2 cellular contexts compared by ENCODE assay signal in the genomic region with DNA sequence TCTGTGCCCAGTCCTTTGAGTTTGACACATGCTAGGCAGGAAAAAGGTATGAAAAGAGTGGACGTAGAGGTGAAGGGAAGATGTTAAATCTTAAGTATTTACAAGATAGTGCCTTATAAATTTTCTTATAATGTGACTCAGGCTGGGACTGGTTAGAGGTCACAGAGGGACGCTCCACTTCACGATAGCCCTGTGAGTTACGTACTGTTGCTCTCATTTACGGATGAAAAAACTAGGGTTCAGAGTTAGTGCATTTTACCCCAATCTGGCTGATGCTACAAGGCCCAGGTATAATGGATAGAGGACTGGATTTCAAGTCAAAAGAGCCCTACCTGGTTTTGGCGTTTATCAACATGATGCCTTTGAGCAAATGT.
TF ChIP-seq lines count a peak whose summit lies in the region.

No MANE protein-coding gene starts in this region.

TF ChIP-seq in SK-N-SH, 30 proteins besides CTCF, POLR2A, EP300 and RAD21 (continued from another document):
- TF ChIP-seq, protein P1, sequence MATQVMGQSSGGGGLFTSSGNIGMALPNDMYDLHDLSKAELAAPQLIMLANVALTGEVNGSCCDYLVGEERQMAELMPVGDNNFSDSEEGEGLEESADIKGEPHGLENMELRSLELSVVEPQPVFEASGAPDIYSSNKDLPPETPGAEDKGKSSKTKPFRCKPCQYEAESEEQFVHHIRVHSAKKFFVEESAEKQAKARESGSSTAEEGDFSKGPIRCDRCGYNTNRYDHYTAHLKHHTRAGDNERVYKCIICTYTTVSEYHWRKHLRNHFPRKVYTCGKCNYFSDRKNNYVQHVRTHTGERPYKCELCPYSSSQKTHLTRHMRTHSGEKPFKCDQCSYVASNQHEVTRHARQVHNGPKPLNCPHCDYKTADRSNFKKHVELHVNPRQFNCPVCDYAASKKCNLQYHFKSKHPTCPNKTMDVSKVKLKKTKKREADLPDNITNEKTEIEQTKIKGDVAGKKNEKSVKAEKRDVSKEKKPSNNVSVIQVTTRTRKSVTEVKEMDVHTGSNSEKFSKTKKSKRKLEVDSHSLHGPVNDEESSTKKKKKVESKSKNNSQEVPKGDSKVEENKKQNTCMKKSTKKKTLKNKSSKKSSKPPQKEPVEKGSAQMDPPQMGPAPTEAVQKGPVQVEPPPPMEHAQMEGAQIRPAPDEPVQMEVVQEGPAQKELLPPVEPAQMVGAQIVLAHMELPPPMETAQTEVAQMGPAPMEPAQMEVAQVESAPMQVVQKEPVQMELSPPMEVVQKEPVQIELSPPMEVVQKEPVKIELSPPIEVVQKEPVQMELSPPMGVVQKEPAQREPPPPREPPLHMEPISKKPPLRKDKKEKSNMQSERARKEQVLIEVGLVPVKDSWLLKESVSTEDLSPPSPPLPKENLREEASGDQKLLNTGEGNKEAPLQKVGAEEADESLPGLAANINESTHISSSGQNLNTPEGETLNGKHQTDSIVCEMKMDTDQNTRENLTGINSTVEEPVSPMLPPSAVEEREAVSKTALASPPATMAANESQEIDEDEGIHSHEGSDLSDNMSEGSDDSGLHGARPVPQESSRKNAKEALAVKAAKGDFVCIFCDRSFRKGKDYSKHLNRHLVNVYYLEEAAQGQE (IDR thresholded peaks at IDR 0.05; ENCODE audit: low read depth, low read length): no peak
- TF ChIP-seq RXRA (IDR thresholded peaks at IDR 0.05; ENCODE audit: borderline replicate concordance, low read depth): no peak
TF ChIP-seq in SK-N-SH: peak in this region for 0.

TF ChIP-seq in SK-N-SH treated with all-trans-retinoic acid at 6 μM for 48 hours, 23 proteins besides CTCF, POLR2A, EP300 and RAD21 (continued from another document):
- TF ChIP-seq, protein P2, sequence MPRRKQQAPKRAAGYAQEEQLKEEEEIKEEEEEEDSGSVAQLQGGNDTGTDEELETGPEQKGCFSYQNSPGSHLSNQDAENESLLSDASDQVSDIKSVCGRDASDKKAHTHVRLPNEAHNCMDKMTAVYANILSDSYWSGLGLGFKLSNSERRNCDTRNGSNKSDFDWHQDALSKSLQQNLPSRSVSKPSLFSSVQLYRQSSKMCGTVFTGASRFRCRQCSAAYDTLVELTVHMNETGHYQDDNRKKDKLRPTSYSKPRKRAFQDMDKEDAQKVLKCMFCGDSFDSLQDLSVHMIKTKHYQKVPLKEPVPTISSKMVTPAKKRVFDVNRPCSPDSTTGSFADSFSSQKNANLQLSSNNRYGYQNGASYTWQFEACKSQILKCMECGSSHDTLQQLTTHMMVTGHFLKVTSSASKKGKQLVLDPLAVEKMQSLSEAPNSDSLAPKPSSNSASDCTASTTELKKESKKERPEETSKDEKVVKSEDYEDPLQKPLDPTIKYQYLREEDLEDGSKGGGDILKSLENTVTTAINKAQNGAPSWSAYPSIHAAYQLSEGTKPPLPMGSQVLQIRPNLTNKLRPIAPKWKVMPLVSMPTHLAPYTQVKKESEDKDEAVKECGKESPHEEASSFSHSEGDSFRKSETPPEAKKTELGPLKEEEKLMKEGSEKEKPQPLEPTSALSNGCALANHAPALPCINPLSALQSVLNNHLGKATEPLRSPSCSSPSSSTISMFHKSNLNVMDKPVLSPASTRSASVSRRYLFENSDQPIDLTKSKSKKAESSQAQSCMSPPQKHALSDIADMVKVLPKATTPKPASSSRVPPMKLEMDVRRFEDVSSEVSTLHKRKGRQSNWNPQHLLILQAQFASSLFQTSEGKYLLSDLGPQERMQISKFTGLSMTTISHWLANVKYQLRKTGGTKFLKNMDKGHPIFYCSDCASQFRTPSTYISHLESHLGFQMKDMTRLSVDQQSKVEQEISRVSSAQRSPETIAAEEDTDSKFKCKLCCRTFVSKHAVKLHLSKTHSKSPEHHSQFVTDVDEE (CRISPR knock-in tag; IDR thresholded peaks at IDR 0.05): no peak
- TF ChIP-seq SNAI2 (CRISPR knock-in tag; IDR thresholded peaks at IDR 0.05) (no peak), RARB (CRISPR knock-in tag; IDR thresholded peaks at IDR 0.05) (no peak), BACH2 (CRISPR knock-in tag; IDR thresholded peaks at IDR 0.05; ENCODE audit: borderline replicate concordance) (no peak), TOX (CRISPR knock-in tag; IDR thresholded peaks at IDR 0.05; ENCODE audit: borderline replicate concordance) (no peak), ZNF70 (CRISPR knock-in tag; IDR thresholded peaks at IDR 0.05) (no peak), ZNF8 (CRISPR knock-in tag; IDR thresholded peaks at IDR 0.05) (no peak), PPARA (CRISPR knock-in tag; IDR thresholded peaks at IDR 0.05; ENCODE audit: borderline replicate concordance) (no peak), ZC3H10 (CRISPR knock-in tag; IDR thresholded peaks at IDR 0.05) (no peak), ARNTL (CRISPR knock-in tag; IDR thresholded peaks at IDR 0.05; ENCODE audit: borderline replicate concordance, low read depth) (no peak), ZFP3 (CRISPR knock-in tag; IDR thresholded peaks at IDR 0.05) (no peak), ISL1 (CRISPR knock-in tag; IDR thresholded peaks at IDR 0.05) (no peak)
- TF ChIP-seq, protein P3, sequence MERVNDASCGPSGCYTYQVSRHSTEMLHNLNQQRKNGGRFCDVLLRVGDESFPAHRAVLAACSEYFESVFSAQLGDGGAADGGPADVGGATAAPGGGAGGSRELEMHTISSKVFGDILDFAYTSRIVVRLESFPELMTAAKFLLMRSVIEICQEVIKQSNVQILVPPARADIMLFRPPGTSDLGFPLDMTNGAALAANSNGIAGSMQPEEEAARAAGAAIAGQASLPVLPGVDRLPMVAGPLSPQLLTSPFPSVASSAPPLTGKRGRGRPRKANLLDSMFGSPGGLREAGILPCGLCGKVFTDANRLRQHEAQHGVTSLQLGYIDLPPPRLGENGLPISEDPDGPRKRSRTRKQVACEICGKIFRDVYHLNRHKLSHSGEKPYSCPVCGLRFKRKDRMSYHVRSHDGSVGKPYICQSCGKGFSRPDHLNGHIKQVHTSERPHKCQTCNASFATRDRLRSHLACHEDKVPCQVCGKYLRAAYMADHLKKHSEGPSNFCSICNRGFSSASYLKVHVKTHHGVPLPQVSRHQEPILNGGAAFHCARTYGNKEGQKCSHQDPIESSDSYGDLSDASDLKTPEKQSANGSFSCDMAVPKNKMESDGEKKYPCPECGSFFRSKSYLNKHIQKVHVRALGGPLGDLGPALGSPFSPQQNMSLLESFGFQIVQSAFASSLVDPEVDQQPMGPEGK (CRISPR knock-in tag; IDR thresholded peaks at IDR 0.05; ENCODE audit: borderline replicate concordance): no peak
- TF ChIP-seq, protein P4, sequence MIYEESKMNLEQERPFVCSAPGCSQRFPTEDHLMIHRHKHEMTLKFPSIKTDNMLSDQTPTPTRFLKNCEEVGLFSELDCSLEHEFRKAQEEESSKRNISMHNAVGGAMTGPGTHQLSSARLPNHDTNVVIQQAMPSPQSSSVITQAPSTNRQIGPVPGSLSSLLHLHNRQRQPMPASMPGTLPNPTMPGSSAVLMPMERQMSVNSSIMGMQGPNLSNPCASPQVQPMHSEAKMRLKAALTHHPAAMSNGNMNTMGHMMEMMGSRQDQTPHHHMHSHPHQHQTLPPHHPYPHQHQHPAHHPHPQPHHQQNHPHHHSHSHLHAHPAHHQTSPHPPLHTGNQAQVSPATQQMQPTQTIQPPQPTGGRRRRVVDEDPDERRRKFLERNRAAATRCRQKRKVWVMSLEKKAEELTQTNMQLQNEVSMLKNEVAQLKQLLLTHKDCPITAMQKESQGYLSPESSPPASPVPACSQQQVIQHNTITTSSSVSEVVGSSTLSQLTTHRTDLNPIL (CRISPR knock-in tag; IDR thresholded peaks at IDR 0.05; ENCODE audit: low read depth): no peak
TF ChIP-seq in SK-N-SH treated with all-trans-retinoic acid at 6 μM for 48 hours: peak in this region for 0.
